15 cellular contexts compared by ENCODE assay signal in genomic region chr2:144078091-144078490, GRCh38.
DNase-seq lines count a peak whose midpoint lies in the region; TF ChIP-seq lines count a peak whose summit lies in the region.
"Had no signal": no experiment of that assay in that cellular context is flagged by ENCODE, and none has a peak within 500 bp of the region (broad histone marks: within the 10 kb centered on the region; RNA-seq: fewer than 3 reads in every experiment).

No MANE protein-coding gene starts in this region.

- no peak overlapping the region for H3K4me3 ChIP-seq in fibroblast of pulmonary artery (replicated peaks; ENCODE audit: low read depth, low read length)
- H3K4me3 ChIP-seq: breast epithelium had no signal

- DNase-seq in DMS 273 (lab: John Stamatoyannopoulos, UW; ENCODE audit: unreplicated experiment) (peak; percentile 14), DMS 273 treated with DMSO at 0.1 percent for 48 hours (lab: John Stamatoyannopoulos, UW) (no peak), RPMI7951 (ENCODE audit: low read depth) (peak; percentile 11), fibroblast of pulmonary artery (ENCODE audit: low read depth) (peak; percentile 61), retina (peak; percentile 18), NCI-H82 (lab: John Stamatoyannopoulos, UW) (no peak), Kasumi-1 (lab: John Stamatoyannopoulos, UW) (no peak), amniotic stem cell (lab: John Stamatoyannopoulos, UW) (no peak)
- DNase-seq: activated gamma-delta T cell treated with Interleukin-2 at 50 U/mL for 16 hours; CD4-positive, alpha-beta memory T cell; GDM1; head of caudate nucleus; right cardiac atrium; trophoblast cell had no signal

- no peak for TF ChIP-seq CTCF in fibroblast of pulmonary artery (IDR thresholded peaks at IDR 0.05; ENCODE audit: low read length, missing control alignments)

Comparison
In these comparisons a context has a peak if more than half of its experiments do, and no peak if none do; other contexts are left out.
1. DNase-seq: peak in DMS 273 (single experiment), RPMI7951 (single experiment), fibroblast of pulmonary artery (single experiment) and retina (single experiment); none in DMS 273 treated with DMSO at 0.1 percent for 48 hours (single experiment), NCI-H82 (single experiment), Kasumi-1 (0 of 2) and amniotic stem cell (single experiment).